ENCODE assay signal across 8 cellular contexts in genomic region chr9:36862206-36863145, GRCh38.
DNase-seq lines count a peak whose midpoint lies in the region; ATAC-seq and TF ChIP-seq lines count a peak whose summit lies in the region.

No MANE protein-coding gene starts in this region.

- BruUV-seq in A673 (replicated peaks; lab: Mats Ljungman, UMichigan): no TSS peak

- H3K27ac Mint-ChIP-seq in T-helper 2 cell treated with Interferon-gamma antibody and Interleukin-4, amounts not matched to agents 5 μg/mL and 100 μg/mL, for 36 hours: no peak overlapping the region

- TF ChIP-seq CTCF in A673 (conservative IDR thresholded peaks at IDR 0.05; ENCODE audit: low read depth, low read length): peak; percentile 84

- CTCF ChIA-PET in A673 (lab: Charles Lee): no interaction called here

- H3K27me3 Mint-ChIP-seq in T-helper 2 cell treated with Interferon-gamma antibody and Interleukin-4, amounts not matched to agents 5 μg/mL and 100 μg/mL, for 36 hours (ENCODE audit: low read depth): no peaks in the 10 kb centered on the region

- H3K4me3 ChIP-seq in A673 (ENCODE audit: low read depth, low read length, poor library complexity, severe bottlenecking): no peak overlapping the region

- H3K36me3 ChIP-seq in A673 (ENCODE audit: insufficient read depth, low read length, poor library complexity, severe bottlenecking): no peaks in the 10 kb centered on the region

- POLR2A ChIA-PET in A673 (lab: Charles Lee; ENCODE audit: low non-redundant PET): no interaction called here

- intact Hi-C loops in A673 (cut with micrococcal nuclease; ENCODE audit: unreplicated experiment) (no loop called here), head of caudate nucleus (cut with DNase I) (no loop called here)

- no peak overlapping the region for H3K4me3 Mint-ChIP-seq in T-helper 2 cell treated with Interferon-gamma antibody and Interleukin-4, amounts not matched to agents 5 μg/mL and 100 μg/mL, for 36 hours

- no peak overlapping the region for H3K27ac ChIP-seq in A673 (ENCODE audit: low read depth, low read length, poor library complexity, severe bottlenecking)

- peaks cover 14% of the 10 kb centered on the region for H3K4me1 ChIP-seq in A673 (ENCODE audit: insufficient read depth, low read length, poor library complexity, severe bottlenecking)

- no peaks in the 10 kb centered on the region for H3K36me3 Mint-ChIP-seq in T-helper 2 cell treated with Interferon-gamma antibody and Interleukin-4, amounts not matched to agents 5 μg/mL and 100 μg/mL, for 36 hours (ENCODE audit: low read depth)

- no peaks in the 10 kb centered on the region for H3K4me1 Mint-ChIP-seq in T-helper 2 cell treated with Interferon-gamma antibody and Interleukin-4, amounts not matched to agents 5 μg/mL and 100 μg/mL, for 36 hours (ENCODE audit: low read depth)

- no peaks in the 10 kb centered on the region for H3K9me3 Mint-ChIP-seq in T-helper 2 cell treated with Interferon-gamma antibody and Interleukin-4, amounts not matched to agents 5 μg/mL and 100 μg/mL, for 36 hours

- no peaks in the 10 kb centered on the region for H3K27me3 ChIP-seq in A673 (replicated peaks; ENCODE audit: insufficient read depth, low read depth, low read length, poor library complexity)

- no peaks in the 10 kb centered on the region for H3K9me3 ChIP-seq in A673 (ENCODE audit: low read depth, low read length, poor library complexity, severe bottlenecking)

- ATAC-seq in SK-N-SH treated with all-trans-retinoic acid at 6 μM for 48 hours: peak; percentile 76

- DNase-seq in A673 (ENCODE audit: low spot score) (peak; percentile 58), H4 (ENCODE audit: low spot score) (peak; percentile 31), head of caudate nucleus (peak in 41 of 42 donors; percentile 28 to 84 (median 66)), renal cortical epithelial cell (ENCODE audit: low read depth) (peak; percentile 8), NCI-H774 (lab: John Stamatoyannopoulos, UW) (no peak)
- DNase-seq in activated CD8-positive, alpha-beta memory T cell treated with anti-CD3 and anti-CD28 coated beads, Interleukin-2, amount 50 U/mL, for 4 hours: no peak
- DNase-seq in T-helper 2 cell treated with Interferon-gamma antibody and Interleukin-4, amounts not matched to agents 5 μg/mL and 100 μg/mL, for 36 hours (ENCODE audit: low spot score): no peak

TF ChIP-seq in SK-N-SH treated with all-trans-retinoic acid at 6 μM for 48 hours, 23 proteins besides CTCF, POLR2A, EP300 and RAD21:
- TF ChIP-seq GLIS3 (CRISPR knock-in tag; IDR thresholded peaks at IDR 0.05) (no peak), CSDC2 (CRISPR knock-in tag; IDR thresholded peaks at IDR 0.05) (no peak), ZFP3 (CRISPR knock-in tag; IDR thresholded peaks at IDR 0.05) (no peak), ZC3H10 (CRISPR knock-in tag; IDR thresholded peaks at IDR 0.05) (no peak), TCF4 (CRISPR knock-in tag; IDR thresholded peaks at IDR 0.05; ENCODE audit: borderline replicate concordance) (no peak)
TF ChIP-seq in SK-N-SH treated with all-trans-retinoic acid at 6 μM for 48 hours: peak in this region for 0.

Comparison
In these comparisons a context has a peak if more than half of its experiments do, and no peak if none do; other contexts are left out.
1. DNase-seq: peak in A673 (single experiment), H4 (single experiment), head of caudate nucleus (41 of 42) and renal cortical epithelial cell (single experiment); none in activated CD8-positive, alpha-beta memory T cell treated with anti-CD3 and anti-CD28 coated beads, Interleukin-2, amount 50 U/mL, for 4 hours (single experiment), NCI-H774 (single experiment) and T-helper 2 cell treated with Interferon-gamma antibody and Interleukin-4, amounts not matched to agents 5 μg/mL and 100 μg/mL, for 36 hours (single experiment).